ENCODE assay signal across 1 cellular context in genomic region chr18:50287441-50288347, GRCh38.
A peak's percentile ranks its signal among the peaks of the same experiment; 100 is the strongest.
TF ChIP-seq lines count a peak whose summit lies in the region.

Gene CXXC1, minus strand, starts transcription at chr18:50287692. Its CDS starts 103 bp downstream, at chr18:50287589.

TF ChIP-seq in HepG2, 621 proteins besides CTCF, POLR2A, EP300 and RAD21 (continued from another document and continues in another):
- TF ChIP-seq, protein P1, sequence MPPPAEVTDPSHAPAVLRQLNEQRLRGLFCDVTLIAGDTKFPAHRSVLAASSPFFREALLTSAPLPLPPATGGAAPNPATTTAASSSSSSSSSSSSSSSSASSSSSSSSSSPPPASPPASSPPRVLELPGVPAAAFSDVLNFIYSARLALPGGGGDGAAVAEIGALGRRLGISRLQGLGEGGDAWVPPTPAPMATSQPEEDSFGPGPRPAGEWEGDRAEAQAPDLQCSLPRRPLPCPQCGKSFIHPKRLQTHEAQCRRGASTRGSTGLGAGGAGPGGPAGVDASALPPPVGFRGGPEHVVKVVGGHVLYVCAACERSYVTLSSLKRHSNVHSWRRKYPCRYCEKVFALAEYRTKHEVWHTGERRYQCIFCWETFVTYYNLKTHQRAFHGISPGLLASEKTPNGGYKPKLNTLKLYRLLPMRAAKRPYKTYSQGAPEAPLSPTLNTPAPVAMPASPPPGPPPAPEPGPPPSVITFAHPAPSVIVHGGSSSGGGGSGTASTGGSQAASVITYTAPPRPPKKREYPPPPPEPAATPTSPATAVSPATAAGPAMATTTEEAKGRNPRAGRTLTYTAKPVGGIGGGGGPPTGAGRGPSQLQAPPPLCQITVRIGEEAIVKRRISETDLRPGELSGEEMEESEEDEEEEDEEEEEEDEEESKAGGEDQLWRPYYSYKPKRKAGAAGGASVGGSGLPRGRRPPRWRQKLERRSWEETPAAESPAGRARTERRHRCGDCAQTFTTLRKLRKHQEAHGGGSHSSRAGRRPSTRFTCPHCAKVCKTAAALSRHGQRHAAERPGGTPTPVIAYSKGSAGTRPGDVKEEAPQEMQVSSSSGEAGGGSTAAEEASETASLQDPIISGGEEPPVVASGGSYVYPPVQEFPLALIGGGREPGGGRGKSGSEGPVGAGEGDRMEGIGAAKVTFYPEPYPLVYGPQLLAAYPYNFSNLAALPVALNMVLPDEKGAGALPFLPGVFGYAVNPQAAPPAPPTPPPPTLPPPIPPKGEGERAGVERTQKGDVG (CRISPR knock-in tag; IDR thresholded peaks at IDR 0.05; ENCODE audit: borderline replicate concordance) = 0 out of 2 replicates have a peak, but pooled peaks have one; percentile 9
- 0 out of 2 replicates have a peak, but pooled peaks have one; percentile 17 for TF ChIP-seq MTA1 (CRISPR knock-in tag; IDR thresholded peaks at IDR 0.05; ENCODE audit: borderline replicate concordance)
- 0 out of 2 replicates have a peak, but pooled peaks have one; percentile 63 for TF ChIP-seq ZNF224 (CRISPR knock-in tag; IDR thresholded peaks at IDR 0.05)
- peak; percentile 84 for TF ChIP-seq ZFP82 (CRISPR knock-in tag; IDR thresholded peaks at IDR 0.05; ENCODE audit: borderline replicate concordance)
- peak; percentile 78 for TF ChIP-seq RFX1 (IDR thresholded peaks at IDR 0.05)
- TF ChIP-seq PRPF4 (IDR thresholded peaks at IDR 0.05; ENCODE audit: low read depth, low read length, poor library complexity, severe bottlenecking) = no peak
- TF ChIP-seq ZNF644 (CRISPR knock-in tag; IDR thresholded peaks at IDR 0.05; ENCODE audit: low read depth) = peak; percentile 2; the same call in 1 of the 2 replicates
- TF ChIP-seq ZNF263 (CRISPR knock-in tag; IDR thresholded peaks at IDR 0.05) = peak; percentile 84
- 0 out of 2 replicates have a peak, but pooled peaks have one; percentile 33 for TF ChIP-seq HNF1A (IDR thresholded peaks at IDR 0.05; ENCODE audit: low read depth)
- TF ChIP-seq HNF1A (CRISPR knock-in tag; IDR thresholded peaks at IDR 0.05; ENCODE audit: borderline replicate concordance) = peak; percentile 86; the same call in 1 of the 2 replicates
- peak; percentile 97 for TF ChIP-seq ELF3 (CRISPR knock-in tag; IDR thresholded peaks at IDR 0.05)
- TF ChIP-seq DMAP1 (CRISPR knock-in tag; IDR thresholded peaks at IDR 0.05) = peak; percentile 57; the same call in 1 of the 2 replicates
- no peak for TF ChIP-seq KDM6A (CRISPR knock-in tag; IDR thresholded peaks at IDR 0.05; ENCODE audit: low read depth)
- TF ChIP-seq ZNF781 (CRISPR knock-in tag; IDR thresholded peaks at IDR 0.05; ENCODE audit: borderline replicate concordance, not compliant biosample characterization) = peak; percentile 64
- peak; percentile 73; the same call in 1 of the 2 replicates for TF ChIP-seq ZBTB21 (CRISPR knock-in tag; IDR thresholded peaks at IDR 0.05)
- 0 out of 2 replicates have a peak, but pooled peaks have one; percentile 81 for TF ChIP-seq ZNF776 (CRISPR knock-in tag; IDR thresholded peaks at IDR 0.05)
- TF ChIP-seq ZNF792 (CRISPR knock-in tag; IDR thresholded peaks at IDR 0.05) = 0 out of 2 replicates have a peak, but pooled peaks have one; percentile 50
- TF ChIP-seq, protein P2, sequence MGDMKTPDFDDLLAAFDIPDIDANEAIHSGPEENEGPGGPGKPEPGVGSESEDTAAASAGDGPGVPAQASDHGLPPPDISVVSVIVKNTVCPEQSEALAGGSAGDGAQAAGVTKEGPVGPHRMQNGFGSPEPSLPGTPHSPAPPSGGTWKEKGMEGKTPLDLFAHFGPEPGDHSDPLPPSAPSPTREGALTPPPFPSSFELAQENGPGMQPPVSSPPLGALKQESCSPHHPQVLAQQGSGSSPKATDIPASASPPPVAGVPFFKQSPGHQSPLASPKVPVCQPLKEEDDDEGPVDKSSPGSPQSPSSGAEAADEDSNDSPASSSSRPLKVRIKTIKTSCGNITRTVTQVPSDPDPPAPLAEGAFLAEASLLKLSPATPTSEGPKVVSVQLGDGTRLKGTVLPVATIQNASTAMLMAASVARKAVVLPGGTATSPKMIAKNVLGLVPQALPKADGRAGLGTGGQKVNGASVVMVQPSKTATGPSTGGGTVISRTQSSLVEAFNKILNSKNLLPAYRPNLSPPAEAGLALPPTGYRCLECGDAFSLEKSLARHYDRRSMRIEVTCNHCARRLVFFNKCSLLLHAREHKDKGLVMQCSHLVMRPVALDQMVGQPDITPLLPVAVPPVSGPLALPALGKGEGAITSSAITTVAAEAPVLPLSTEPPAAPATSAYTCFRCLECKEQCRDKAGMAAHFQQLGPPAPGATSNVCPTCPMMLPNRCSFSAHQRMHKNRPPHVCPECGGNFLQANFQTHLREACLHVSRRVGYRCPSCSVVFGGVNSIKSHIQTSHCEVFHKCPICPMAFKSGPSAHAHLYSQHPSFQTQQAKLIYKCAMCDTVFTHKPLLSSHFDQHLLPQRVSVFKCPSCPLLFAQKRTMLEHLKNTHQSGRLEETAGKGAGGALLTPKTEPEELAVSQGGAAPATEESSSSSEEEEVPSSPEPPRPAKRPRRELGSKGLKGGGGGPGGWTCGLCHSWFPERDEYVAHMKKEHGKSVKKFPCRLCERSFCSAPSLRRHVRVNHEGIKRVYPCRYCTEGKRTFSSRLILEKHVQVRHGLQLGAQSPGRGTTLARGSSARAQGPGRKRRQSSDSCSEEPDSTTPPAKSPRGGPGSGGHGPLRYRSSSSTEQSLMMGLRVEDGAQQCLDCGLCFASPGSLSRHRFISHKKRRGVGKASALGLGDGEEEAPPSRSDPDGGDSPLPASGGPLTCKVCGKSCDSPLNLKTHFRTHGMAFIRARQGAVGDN (CRISPR knock-in tag; IDR thresholded peaks at IDR 0.05) = peak; percentile 77
- TF ChIP-seq SETDB1 (CRISPR knock-in tag; IDR thresholded peaks at IDR 0.05; ENCODE audit: borderline replicate concordance) = no peak
- peak; percentile 39; the same call in 1 of the 2 replicates for TF ChIP-seq RXRB (CRISPR knock-in tag; IDR thresholded peaks at IDR 0.05; ENCODE audit: borderline replicate concordance)
- peak; percentile 89 for TF ChIP-seq ZHX2 (IDR thresholded peaks at IDR 0.05; ENCODE audit: low read depth)
- TF ChIP-seq ZHX2 (CRISPR knock-in tag; IDR thresholded peaks at IDR 0.05; ENCODE audit: borderline replicate concordance) = no peak
- TF ChIP-seq CBX5 (CRISPR knock-in tag; IDR thresholded peaks at IDR 0.05; ENCODE audit: borderline replicate concordance) = peak; percentile 70; the same call in 1 of the 2 replicates
- TF ChIP-seq SMAD3 (CRISPR knock-in tag; IDR thresholded peaks at IDR 0.05) = peak; percentile 86; the same call in 1 of the 2 replicates
- peak; percentile 88 for TF ChIP-seq GATA4 (IDR thresholded peaks at IDR 0.05; ENCODE audit: borderline replicate concordance, low read depth)
- peak; percentile 60; the same call in 1 of the 2 replicates for TF ChIP-seq TP53 (CRISPR knock-in tag; conservative IDR thresholded peaks at IDR 0.05)
- 0 out of 2 replicates have a peak, but pooled peaks have one; percentile 76 for TF ChIP-seq AHR (CRISPR knock-in tag; IDR thresholded peaks at IDR 0.05)
- TF ChIP-seq ZSCAN29 (CRISPR knock-in tag; conservative IDR thresholded peaks at IDR 0.05) = no peak
- TF ChIP-seq ZFP1 (CRISPR knock-in tag; IDR thresholded peaks at IDR 0.05) = peak; percentile 57; the same call in 1 of the 2 replicates
- TF ChIP-seq NR3C1 (CRISPR knock-in tag; IDR thresholded peaks at IDR 0.05) = no peak
- TF ChIP-seq FOSL2 (CRISPR knock-in tag; IDR thresholded peaks at IDR 0.05) = peak; percentile 46; the same call in 1 of the 2 replicates
- no peak for TF ChIP-seq ZNF737 (CRISPR knock-in tag; IDR thresholded peaks at IDR 0.05; ENCODE audit: borderline replicate concordance)
- TF ChIP-seq ZNF747 (CRISPR knock-in tag; IDR thresholded peaks at IDR 0.05; ENCODE audit: borderline replicate concordance) = peak; percentile 76; the same call in 1 of the 2 replicates
- 0 out of 2 replicates have a peak, but pooled peaks have one; percentile 43 for TF ChIP-seq ZNF232 (CRISPR knock-in tag; IDR thresholded peaks at IDR 0.05; ENCODE audit: borderline replicate concordance)
- peak; percentile 23; the same call in 1 of the 2 replicates for TF ChIP-seq MEF2D (CRISPR knock-in tag; IDR thresholded peaks at IDR 0.05)
- peak; percentile 84; the same call in 1 of the 2 replicates for TF ChIP-seq SP4 (CRISPR knock-in tag; IDR thresholded peaks at IDR 0.05)
- peak; percentile 58; the same call in 1 of the 2 replicates for TF ChIP-seq HOXD1 (CRISPR knock-in tag; IDR thresholded peaks at IDR 0.05)
- peak; percentile 78; the same call in 1 of the 2 replicates for TF ChIP-seq ZNF317 (CRISPR knock-in tag; IDR thresholded peaks at IDR 0.05)
- TF ChIP-seq ZNF337 (CRISPR knock-in tag; IDR thresholded peaks at IDR 0.05; ENCODE audit: borderline replicate concordance, low read depth) = peak; percentile 80; the same call in 1 of the 2 replicates
- TF ChIP-seq FOXA3 (CRISPR knock-in tag; IDR thresholded peaks at IDR 0.05) = peak; percentile 61
- no peak for TF ChIP-seq BATF2 (CRISPR knock-in tag; IDR thresholded peaks at IDR 0.05)
